ENCODE assay signal across 28 cellular contexts in the genomic region with DNA sequence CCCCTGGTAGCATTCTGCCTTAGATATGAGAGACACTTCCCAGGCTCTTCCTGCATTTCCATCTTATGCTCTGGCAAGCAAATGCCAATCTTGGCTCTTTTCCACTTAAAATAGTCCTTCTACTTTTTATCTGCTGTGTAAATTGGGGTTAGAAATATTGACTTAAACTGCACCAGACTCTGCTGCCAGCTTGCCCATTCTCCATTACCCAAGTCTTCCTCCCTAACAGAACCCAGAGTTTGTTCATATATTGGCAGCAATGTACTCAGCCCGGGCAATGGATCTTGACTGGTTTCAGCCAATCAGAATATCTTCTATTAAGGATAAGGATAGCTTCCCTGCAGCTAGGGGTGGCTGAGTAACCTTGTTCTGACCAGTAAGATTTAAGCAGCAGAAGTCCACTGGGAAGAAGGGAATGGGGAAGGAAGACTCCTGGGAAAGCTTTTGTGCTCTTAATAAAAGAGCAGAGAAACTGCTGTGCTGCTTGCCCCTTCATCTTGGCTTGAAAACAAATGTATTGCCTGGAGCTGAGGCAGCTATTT.
"Had no signal": no experiment of that assay in that cellular context is flagged by ENCODE, and none has a peak within 500 bp of the region (broad histone marks: within the 10 kb centered on the region; RNA-seq: fewer than 3 reads in every experiment).

No MANE protein-coding gene starts in this region.

- H3K9me3 Mint-ChIP-seq: activated CD4-positive, alpha-beta memory T cell treated with anti-CD3 and anti-CD28 coated beads for 36 hours; activated naive CD4-positive, alpha-beta T cell treated with anti-CD3 and anti-CD28 coated beads, Interleukin-2, amount 10 ng/mL, durations not matched to agents 7 days and 5 days; activated naive CD8-positive, alpha-beta T cell treated with anti-CD3 and anti-CD28 coated beads for 36 hours; activated T-helper 2 cell treated with anti-CD3 and anti-CD28 coated beads, Interferon-gamma antibody, Interleukin-2, Interleukin-4, amounts not matched to agents 10 μg/mL and 5 μg/mL and 100 μg/mL, durations not matched to agents 14 hours and 24 hours and 36 hours had no signal

- H3K4me1 Mint-ChIP-seq: activated naive CD4-positive, alpha-beta T cell treated with anti-CD3 and anti-CD28 coated beads, Interleukin-2, amount 10 ng/mL, durations not matched to agents 7 days and 5 days; activated naive CD8-positive, alpha-beta T cell treated with anti-CD3 and anti-CD28 coated beads for 36 hours had no signal

- H3K4me2 ChIP-seq: SK-N-SH had no signal

- ATAC-seq: K562, Right ventricle myocardium inferior had no signal

- DNase-seq: activated CD4-positive, alpha-beta memory T cell treated with anti-CD3 and anti-CD28 coated beads for 36 hours; activated CD4-positive, alpha-beta T cell treated with anti-CD3 and anti-CD28 coated beads for 48 hours; activated CD4-positive, CD25-positive, alpha-beta regulatory T cell treated with anti-CD3 and anti-CD28 coated beads, Interleukin-2, amount 50 U/mL, for 72 hours; activated CD8-positive, alpha-beta memory T cell treated with anti-CD3 and anti-CD28 coated beads for 24 hours; activated gamma-delta T cell treated with Interleukin-2 at 50 U/mL for 16 hours; activated naive CD4-positive, alpha-beta T cell treated with anti-CD3 and anti-CD28 coated beads, Interleukin-2, amount 10 ng/mL, durations not matched to agents 7 days and 5 days; activated naive CD8-positive, alpha-beta T cell treated with anti-CD3 and anti-CD28 coated beads for 36 hours; activated T-cell treated with anti-CD3 and anti-CD28 coated beads, Interleukin-2, amount 50 U/mL, for 48 hours; adrenal gland; anterior cingulate cortex; caudate nucleus; Karpas-422; NCI-H1092; NCI-H1417 treated with DMSO at 0.1 percent for 48 hours; NCI-H1694; NCI-H2029; NCI-H2107; NCI-H2171 treated with DMSO at 0.1 percent for 48 hours; NCI-H345; NCI-H510A; NCI-H526 treated with DMSO at 0.1 percent for 48 hours; NCI-H82; RPMI8226; SK-N-SH; SW 1271 had no signal

- H3K9ac ChIP-seq: SK-N-SH had no signal

- H3K36me3 Mint-ChIP-seq: activated CD4-positive, alpha-beta memory T cell treated with anti-CD3 and anti-CD28 coated beads for 36 hours; activated naive CD4-positive, alpha-beta T cell treated with anti-CD3 and anti-CD28 coated beads, Interleukin-2, amount 10 ng/mL, durations not matched to agents 7 days and 5 days; activated naive CD8-positive, alpha-beta T cell treated with anti-CD3 and anti-CD28 coated beads for 36 hours had no signal

- H3K4me3 ChIP-seq: adrenal gland, K562 had no signal

- H3K4me3 Mint-ChIP-seq: activated CD4-positive, alpha-beta memory T cell treated with anti-CD3 and anti-CD28 coated beads for 36 hours; activated naive CD4-positive, alpha-beta T cell treated with anti-CD3 and anti-CD28 coated beads, Interleukin-2, amount 10 ng/mL, durations not matched to agents 7 days and 5 days; activated naive CD8-positive, alpha-beta T cell treated with anti-CD3 and anti-CD28 coated beads for 36 hours had no signal

- H3K27me3 ChIP-seq: adrenal gland had no signal

- FAIRE-seq: K562 had no signal

- H3K9me3 ChIP-seq: adrenal gland, SK-N-SH had no signal

- H3K36me3 ChIP-seq: adrenal gland had no signal

- H3K27ac ChIP-seq: adrenal gland had no signal

- H3K4me1 ChIP-seq: adrenal gland had no signal

- H3K9me2 ChIP-seq: SK-N-SH had no signal

- H3K27ac Mint-ChIP-seq: activated CD4-positive, alpha-beta memory T cell treated with anti-CD3 and anti-CD28 coated beads for 36 hours; activated naive CD4-positive, alpha-beta T cell treated with anti-CD3 and anti-CD28 coated beads, Interleukin-2, amount 10 ng/mL, durations not matched to agents 7 days and 5 days; activated naive CD8-positive, alpha-beta T cell treated with anti-CD3 and anti-CD28 coated beads for 36 hours; activated T-helper 2 cell treated with anti-CD3 and anti-CD28 coated beads, Interferon-gamma antibody, Interleukin-2, Interleukin-4, amounts not matched to agents 10 μg/mL and 5 μg/mL and 100 μg/mL, durations not matched to agents 14 hours and 24 hours and 36 hours had no signal
